In genomic region chr3:7445331-7445730, GRCh38 we compare ENCODE assay signal across 35 cellular contexts.
"Had no signal": no experiment of that assay in that cellular context is flagged by ENCODE, and none has a peak within 500 bp of the region (broad histone marks: within the 10 kb centered on the region; RNA-seq: fewer than 3 reads in every experiment).

No MANE protein-coding gene starts in this region.

- H3K4me1 ChIP-seq: adrenal gland, body of pancreas, breast epithelium had no signal

- DNase-seq: activated B cell treated with CpG ODN at 0.5 μM for 24 hours; activated CD4-positive, alpha-beta memory T cell treated with anti-CD3 and anti-CD28 coated beads for 36 hours; activated CD4-positive, alpha-beta T cell treated with anti-CD3 and anti-CD28 coated beads for 4 hours; activated CD4-positive, alpha-beta T cell treated with anti-CD3 and anti-CD28 coated beads, Interleukin-2, amount 10 ng/mL, durations not matched to agents 24 days and 14 days; activated CD4-positive, alpha-beta T cell treated with anti-CD3 and anti-CD28 coated beads, Interleukin-2, amount 50 U/mL, for 1 hour; activated CD4-positive, alpha-beta T cell treated with anti-CD3 and anti-CD28 coated beads, Interleukin-2, amount 50 U/mL, for 4 hours; activated CD4-positive, CD25-positive, alpha-beta regulatory T cell treated with anti-CD3 and anti-CD28 coated beads, Interleukin-2, amount 50 U/mL, for 72 hours; activated CD8-positive, alpha-beta memory T cell treated with anti-CD3 and anti-CD28 coated beads, Interleukin-2, amount 50 U/mL, for 4 hours; activated CD8-positive, alpha-beta T cell treated with anti-CD3 and anti-CD28 coated beads for 36 hours; activated effector memory CD4-positive, alpha-beta T cell treated with anti-CD3 and anti-CD28 coated beads, Interleukin-2, amount 50 U/mL, for 16 hours; activated gamma-delta T cell treated with Interleukin-2 at 50 U/mL for 16 hours; activated naive CD4-positive, alpha-beta T cell; activated naive CD4-positive, alpha-beta T cell treated with anti-CD3 and anti-CD28 coated beads for 36 hours; activated naive CD4-positive, alpha-beta T cell treated with anti-CD3 and anti-CD28 coated beads, Interleukin-2, amount 50 U/mL, for 16 hours; activated naive CD8-positive, alpha-beta T cell treated with anti-CD3 and anti-CD28 coated beads for 36 hours; activated T-cell treated with anti-CD3 and anti-CD28 coated beads for 4 hours; activated T-cell treated with anti-CD3 and anti-CD28 coated beads, Interleukin-2, amount 50 U/mL, for 1 hour; activated T-cell treated with anti-CD3 and anti-CD28 coated beads, Interleukin-2, amount 50 U/mL, for 4 hours; activated T-cell treated with anti-CD3 and anti-CD28 coated beads, Interleukin-2, amount 50 U/mL, for 72 hours; adrenal gland; amniotic stem cell; aorta; body of pancreas; brain microvascular endothelial cell; SW 1271; T-helper 1 cell; T-helper 2 cell; T-helper 9 cell had no signal

- H3K36me3 ChIP-seq: adrenal gland, brain microvascular endothelial cell, breast epithelium had no signal

- H3K9me3 Mint-ChIP-seq: activated CD4-positive, alpha-beta memory T cell treated with anti-CD3 and anti-CD28 coated beads for 36 hours; activated CD4-positive, alpha-beta T cell treated with anti-CD3 and anti-CD28 coated beads, Interleukin-2, amount 10 ng/mL, durations not matched to agents 24 days and 14 days; activated CD8-positive, alpha-beta T cell treated with anti-CD3 and anti-CD28 coated beads for 36 hours; activated naive CD8-positive, alpha-beta T cell treated with anti-CD3 and anti-CD28 coated beads for 36 hours; activated T-cell treated with anti-CD3 and anti-CD28 coated beads, Interleukin-2, amount 50 U/mL, for 4 hours; activated T-cell treated with anti-CD3 and anti-CD28 coated beads, Interleukin-2, amount 50 U/mL, for 72 hours had no signal

- H3K4me3 Mint-ChIP-seq: activated B cell treated with CpG ODN at 0.5 μM for 24 hours; activated CD4-positive, alpha-beta memory T cell treated with anti-CD3 and anti-CD28 coated beads for 36 hours; activated CD4-positive, alpha-beta T cell treated with anti-CD3 and anti-CD28 coated beads, Interleukin-2, amount 10 ng/mL, durations not matched to agents 24 days and 14 days; activated CD8-positive, alpha-beta T cell treated with anti-CD3 and anti-CD28 coated beads for 36 hours; activated naive CD4-positive, alpha-beta T cell treated with anti-CD3 and anti-CD28 coated beads for 36 hours; activated naive CD8-positive, alpha-beta T cell treated with anti-CD3 and anti-CD28 coated beads for 36 hours; activated T-cell treated with anti-CD3 and anti-CD28 coated beads, Interleukin-2, amount 50 U/mL, for 4 hours; activated T-cell treated with anti-CD3 and anti-CD28 coated beads, Interleukin-2, amount 50 U/mL, for 72 hours; activated T-helper 1 cell treated with anti-CD3 and anti-CD28 coated beads, Interleukin-12 subunit alpha, Interleukin-12 subunit beta, Interleukin-2, Interleukin-4 antibody, amounts not matched to agents 30 ng/mL and 10 ng/mL and 1 ng/mL, durations not matched to agents 14 hours and 24 hours and 36 hours; activated T-helper 17 cell treated with anti-CD3 and anti-CD28 coated beads, Interleukin-2, amount 50 U/mL, for 72 hours; T-helper 1 cell treated with Interleukin-12 subunit alpha and Interleukin-12 subunit beta and Interleukin-4 antibody, amounts not matched to agents 30 μg/mL and 1 μg/mL, for 36 hours; T-helper 2 cell treated with Interferon-gamma antibody and Interleukin-4, amounts not matched to agents 5 μg/mL and 100 μg/mL, for 36 hours had no signal

- H3K27ac ChIP-seq: adrenal gland, body of pancreas, brain microvascular endothelial cell, breast epithelium, VCaP had no signal

- H3K27ac Mint-ChIP-seq: activated B cell treated with CpG ODN at 0.5 μM for 24 hours; activated CD4-positive, alpha-beta memory T cell treated with anti-CD3 and anti-CD28 coated beads for 36 hours; activated CD4-positive, alpha-beta T cell treated with anti-CD3 and anti-CD28 coated beads, Interleukin-2, amount 10 ng/mL, durations not matched to agents 24 days and 14 days; activated CD8-positive, alpha-beta T cell treated with anti-CD3 and anti-CD28 coated beads for 36 hours; activated naive CD4-positive, alpha-beta T cell treated with anti-CD3 and anti-CD28 coated beads for 36 hours; activated naive CD4-positive, alpha-beta T cell treated with anti-CD3 and anti-CD28 coated beads, Interleukin-2, amount 50 U/mL, for 72 hours; activated naive CD8-positive, alpha-beta T cell treated with anti-CD3 and anti-CD28 coated beads for 36 hours; activated T-cell treated with anti-CD3 and anti-CD28 coated beads, Interleukin-2, amount 50 U/mL, for 72 hours; activated T-helper 1 cell treated with anti-CD3 and anti-CD28 coated beads, Interleukin-12 subunit alpha, Interleukin-12 subunit beta, Interleukin-2, Interleukin-4 antibody, amounts not matched to agents 30 ng/mL and 10 ng/mL and 1 ng/mL, durations not matched to agents 14 hours and 24 hours and 36 hours; activated T-helper 17 cell treated with anti-CD3 and anti-CD28 coated beads, Interleukin-2, amount 50 U/mL, for 72 hours; T-helper 1 cell treated with Interleukin-12 subunit alpha and Interleukin-12 subunit beta and Interleukin-4 antibody, amounts not matched to agents 30 μg/mL and 1 μg/mL, for 36 hours; T-helper 2 cell treated with Interferon-gamma antibody and Interleukin-4, amounts not matched to agents 5 μg/mL and 100 μg/mL, for 36 hours had no signal

- ATAC-seq: activated CD8-positive, alpha-beta T cell treated with anti-CD3 and anti-CD28 coated beads for 36 hours; activated naive CD4-positive, alpha-beta T cell treated with anti-CD3 and anti-CD28 coated beads, Interleukin-2, amount 50 U/mL, for 72 hours; activated T-cell treated with anti-CD3 and anti-CD28 coated beads, Interleukin-2, amount 50 U/mL, for 4 hours; activated T-cell treated with anti-CD3 and anti-CD28 coated beads, Interleukin-2, amount 50 U/mL, for 72 hours; activated T-helper 17 cell treated with anti-CD3 and anti-CD28 coated beads, Interleukin-2, amount 50 U/mL, for 72 hours; body of pancreas had no signal

- H3K27me3 Mint-ChIP-seq: activated B cell treated with CpG ODN at 0.5 μM for 24 hours; activated CD4-positive, alpha-beta memory T cell treated with anti-CD3 and anti-CD28 coated beads for 36 hours; activated CD4-positive, alpha-beta T cell treated with anti-CD3 and anti-CD28 coated beads, Interleukin-2, amount 10 ng/mL, durations not matched to agents 24 days and 14 days; activated CD8-positive, alpha-beta T cell treated with anti-CD3 and anti-CD28 coated beads for 36 hours; activated naive CD8-positive, alpha-beta T cell treated with anti-CD3 and anti-CD28 coated beads for 36 hours had no signal

- H3K4me1 Mint-ChIP-seq: activated B cell treated with CpG ODN at 0.5 μM for 24 hours; activated CD4-positive, alpha-beta T cell treated with anti-CD3 and anti-CD28 coated beads, Interleukin-2, amount 10 ng/mL, durations not matched to agents 24 days and 14 days; activated naive CD8-positive, alpha-beta T cell treated with anti-CD3 and anti-CD28 coated beads for 36 hours; activated T-helper 17 cell treated with anti-CD3 and anti-CD28 coated beads, Interleukin-2, amount 50 U/mL, for 72 hours had no signal

- H3K9me3 ChIP-seq: adrenal gland, body of pancreas, breast epithelium had no signal

- H3K27me3 ChIP-seq: adrenal gland, body of pancreas, brain microvascular endothelial cell, breast epithelium had no signal

- H3K36me3 Mint-ChIP-seq: activated CD4-positive, alpha-beta memory T cell treated with anti-CD3 and anti-CD28 coated beads for 36 hours; activated naive CD4-positive, alpha-beta T cell treated with anti-CD3 and anti-CD28 coated beads, Interleukin-2, amount 50 U/mL, for 72 hours; activated naive CD8-positive, alpha-beta T cell treated with anti-CD3 and anti-CD28 coated beads for 36 hours had no signal

- H3K4me3 ChIP-seq: adrenal gland, body of pancreas, breast epithelium had no signal
